16 cellular contexts compared by ENCODE assay signal in genomic region chrX:68852046-68852445, GRCh38. TPM values are rescaled to one million over a fixed set of nuclear protein-coding genes. Genes with fewer than 3 reads are reported as not detected.
DNase-seq lines count a peak whose midpoint lies in the region; ATAC-seq and TF ChIP-seq lines count a peak whose summit lies in the region.
"Had no signal": no experiment of that assay in that cellular context is flagged by ENCODE, and none has a peak within 500 bp of the region (broad histone marks: within the 10 kb centered on the region; RNA-seq: fewer than 3 reads in every experiment).

No MANE protein-coding gene starts in this region.

- H4K20me1 ChIP-seq in SK-N-SH (ENCODE audit: insufficient read depth) (no peaks in the 10 kb centered on the region), osteoblast (ENCODE audit: insufficient read depth, low read length) (peaks cover 7% of the 10 kb centered on the region)

- DNase-seq in SK-N-SH (peak; percentile 60), osteoblast (ENCODE audit: insufficient read length, low spot score, missing footprints) (peak; percentile 72), HEK293T (ENCODE audit: extremely low spot score) (no peak)
- DNase-seq: Caco-2; Calu3; CD4-positive, alpha-beta T cell; CD8-positive, alpha-beta T cell; DMS79 treated with DMSO at 0.1 percent for 48 hours; GF-D8 had no signal

- H3K9me2 ChIP-seq in SK-N-SH: no peaks in the 10 kb centered on the region

- H3K4me2 ChIP-seq in SK-N-SH (no peak overlapping the region), osteoblast (ENCODE audit: insufficient read depth, low read length) (no peak overlapping the region)
- H3K4me2 ChIP-seq: A549; BLaER1 treated with 17β-estradiol and CSF1 and Interleukin-3, amounts not matched to agents 10 nM and 100 nM had no signal

- TF ChIP-seq CTCF in SK-N-SH (IDR thresholded peaks at IDR 0.05) (no peak), nephron (IDR thresholded peaks at IDR 0.05; ENCODE audit: unreplicated experiment in 3 of 3) (no peak), osteoblast (IDR thresholded peaks at IDR 0.05; ENCODE audit: extremely low read depth, low read depth, low read length) (no peak)

- H3K79me2 ChIP-seq in SK-N-SH (ENCODE audit: insufficient read depth): no peaks in the 10 kb centered on the region
- H3K79me2 ChIP-seq in osteoblast (ENCODE audit: insufficient read depth, low read length): no peaks in the 10 kb centered on the region

- H3K4me1 ChIP-seq in SK-N-SH (ENCODE audit: control insufficient read depth in 1 of 2, insufficient read depth in 2 of 2, low read depth in 1 of 2, low read length in 1 of 2): peaks cover 0 to 20% of the 10 kb centered on the region in 2 experiments; a peak in 1 of 4 replicates
- no peaks in the 10 kb centered on the region for H3K4me1 ChIP-seq in osteoblast (ENCODE audit: insufficient read depth, low read length)
- H3K4me1 ChIP-seq: A549; BLaER1 treated with 17β-estradiol and CSF1 and Interleukin-3, amounts not matched to agents 10 nM and 100 nM had no signal

- no peaks in the 10 kb centered on the region for H3F3A ChIP-seq in SK-N-SH (replicated peaks; ENCODE audit: insufficient read depth)

- no peak overlapping the region for H3K9ac ChIP-seq in SK-N-SH
- H3K9ac ChIP-seq: BLaER1 treated with 17β-estradiol and CSF1 and Interleukin-3, amounts not matched to agents 10 nM and 100 nM had no signal

- H3K9me3 ChIP-seq in SK-N-SH: no peaks in the 10 kb centered on the region
- no peaks in the 10 kb centered on the region for H3K9me3 ChIP-seq in osteoblast (ENCODE audit: low read depth, low read length)
- H3K9me3 ChIP-seq: A549; BLaER1 treated with 17β-estradiol and CSF1 and Interleukin-3, amounts not matched to agents 10 nM and 100 nM; Caco-2 had no signal

- H3K4me3 Mint-ChIP-seq in nephron: peak overlapping the region in 1 of 3 experiments; percentile 14
- H3K4me3 Mint-ChIP-seq: CD4-positive, alpha-beta T cell; CD8-positive, alpha-beta T cell had no signal

- no peaks in the 10 kb centered on the region for H3K36me3 Mint-ChIP-seq in nephron (ENCODE audit: low read depth)
- H3K36me3 Mint-ChIP-seq: CD8-positive, alpha-beta T cell had no signal

- H3K4me1 Mint-ChIP-seq in nephron: peaks cover 17% of the 10 kb centered on the region

- H3K9me3 Mint-ChIP-seq in nephron: peaks cover 2% of the 10 kb centered on the region
- H3K9me3 Mint-ChIP-seq: CD4-positive, alpha-beta T cell; CD8-positive, alpha-beta T cell had no signal

- CTCF ChIA-PET in SK-N-SH (lab: Yijun Ruan, JAX): interaction anchor here (1.2 to 3.0 kb wide), 3 partner anchors 9 to 24 kb away, joined by 3 to 9 read pairs (median 4); no protein-coding TSS in a partner anchor
- CTCF ChIA-PET in HEK293T (lab: Yijun Ruan, JAX): no interaction called here

- H3K27me3 Mint-ChIP-seq in nephron (ENCODE audit: low read depth): no peaks in the 10 kb centered on the region
- H3K27me3 Mint-ChIP-seq: CD4-positive, alpha-beta T cell had no signal

- H3K27ac ChIP-seq in SK-N-SH (ENCODE audit: low read depth in 2 of 2, low read length in 1 of 2) (no peak overlapping the region), osteoblast (ENCODE audit: low read depth, low read length) (no peak overlapping the region)
- H3K27ac ChIP-seq: 22Rv1; A549; BLaER1 treated with 17β-estradiol and CSF1 and Interleukin-3, amounts not matched to agents 10 nM and 100 nM; C4-2B had no signal

- H3K27me3 ChIP-seq in SK-N-SH (ENCODE audit: insufficient read depth): peaks cover 26% of the 10 kb centered on the region
- H3K27me3 ChIP-seq in osteoblast (ENCODE audit: insufficient read depth, low read length): peaks cover 41% of the 10 kb centered on the region

- H2AFZ ChIP-seq in SK-N-SH (ENCODE audit: low read depth) (no peak overlapping the region), osteoblast (ENCODE audit: low read length) (no peak overlapping the region)

- TF ChIP-seq RAD21 in SK-N-SH (IDR thresholded peaks at IDR 0.05; ENCODE audit: low read length): no peak

- no peak for TF ChIP-seq EP300 in SK-N-SH (IDR thresholded peaks at IDR 0.05; ENCODE audit: borderline replicate concordance in 1 of 2, low read depth in 1 of 2, low read length in 1 of 2)

- POLR2A ChIA-PET in SK-N-SH (lab: Yijun Ruan, JAX): interaction anchor here (1.0 kb wide), 1 partner anchor 32 kb away, joined by 3 read pairs; no protein-coding TSS in a partner anchor
- POLR2A ChIA-PET in HEK293T (lab: Yijun Ruan, JAX): interaction anchor here (1.5 kb wide), 1 partner anchor 23 kb away, joined by 4 read pairs; the partner anchor contains the start of gene EFNB1

- no peak overlapping the region for H3K4me3 ChIP-seq in SK-N-SH (ENCODE audit: low read depth in 2 of 2, low read length in 1 of 2)
- no peak overlapping the region for H3K4me3 ChIP-seq in osteoblast (ENCODE audit: insufficient read depth, low read length)
- H3K4me3 ChIP-seq: A549; BLaER1 treated with 17β-estradiol and CSF1 and Interleukin-3, amounts not matched to agents 10 nM and 100 nM had no signal

- H3K36me3 ChIP-seq in SK-N-SH (replicated peaks in 1 of 2; ENCODE audit: control insufficient read depth in 1 of 2, insufficient read depth in 2 of 2, low read length in 1 of 2) (no peaks in the 10 kb centered on the region), osteoblast (ENCODE audit: insufficient read depth, low read length) (no peaks in the 10 kb centered on the region)
- H3K36me3 ChIP-seq: BLaER1 treated with 17β-estradiol and CSF1 and Interleukin-3, amounts not matched to agents 10 nM and 100 nM had no signal

- H3K27ac Mint-ChIP-seq in nephron: peak overlapping the region; percentile 24 to 49 (median 46)
- H3K27ac Mint-ChIP-seq: CD4-positive, alpha-beta T cell; CD8-positive, alpha-beta T cell had no signal

- 12% methylated on average over 3 of the region's 3 CpGs for WGBS in SK-N-SH (ENCODE audit: low lambda C conversion rate)

- no peak for ATAC-seq in SK-N-SH treated with all-trans-retinoic acid at 6 μM for 48 hours
- ATAC-seq in GM21737 (IDR thresholded peaks at IDR 0.05; ENCODE audit: unreplicated experiment): no peak
- ATAC-seq: A549; CD8-positive, alpha-beta T cell had no signal

TF ChIP-seq in SK-N-SH, 30 proteins besides CTCF, POLR2A, EP300 and RAD21:
- TF ChIP-seq JUND (IDR thresholded peaks at IDR 0.05): no peak
- peak; percentile 75 for TF ChIP-seq GATA2 (CRISPR knock-in tag; IDR thresholded peaks at IDR 0.05)

TF ChIP-seq in SK-N-SH treated with all-trans-retinoic acid at 6 μM for 48 hours, 23 proteins besides CTCF, POLR2A, EP300 and RAD21:
- TF ChIP-seq ESRRG (CRISPR knock-in tag; IDR thresholded peaks at IDR 0.05) (no peak), RARB (CRISPR knock-in tag; IDR thresholded peaks at IDR 0.05) (no peak), SNAI2 (CRISPR knock-in tag; IDR thresholded peaks at IDR 0.05) (no peak), ZNF565 (CRISPR knock-in tag; conservative IDR thresholded peaks at IDR 0.05; ENCODE audit: low read depth) (no peak)
- TF ChIP-seq, protein P1, sequence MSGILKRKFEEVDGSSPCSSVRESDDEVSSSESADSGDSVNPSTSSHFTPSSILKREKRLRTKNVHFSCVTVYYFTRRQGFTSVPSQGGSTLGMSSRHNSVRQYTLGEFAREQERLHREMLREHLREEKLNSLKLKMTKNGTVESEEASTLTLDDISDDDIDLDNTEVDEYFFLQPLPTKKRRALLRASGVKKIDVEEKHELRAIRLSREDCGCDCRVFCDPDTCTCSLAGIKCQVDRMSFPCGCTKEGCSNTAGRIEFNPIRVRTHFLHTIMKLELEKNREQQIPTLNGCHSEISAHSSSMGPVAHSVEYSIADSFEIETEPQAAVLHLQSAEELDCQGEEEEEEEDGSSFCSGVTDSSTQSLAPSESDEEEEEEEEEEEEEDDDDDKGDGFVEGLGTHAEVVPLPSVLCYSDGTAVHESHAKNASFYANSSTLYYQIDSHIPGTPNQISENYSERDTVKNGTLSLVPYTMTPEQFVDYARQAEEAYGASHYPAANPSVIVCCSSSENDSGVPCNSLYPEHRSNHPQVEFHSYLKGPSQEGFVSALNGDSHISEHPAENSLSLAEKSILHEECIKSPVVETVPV (CRISPR knock-in tag; IDR thresholded peaks at IDR 0.05): no peak

TF ChIP-seq in HEK293T, 16 proteins besides CTCF, POLR2A, EP300 and RAD21:
- TF ChIP-seq LEF1 (IDR thresholded peaks at IDR 0.05; ENCODE audit: borderline replicate concordance) (no peak), ELF4 (IDR thresholded peaks at IDR 0.05) (no peak), ARNT (IDR thresholded peaks at IDR 0.05) (no peak), HDGF (IDR thresholded peaks at IDR 0.05; ENCODE audit: borderline replicate concordance) (no peak), FOXM1 (IDR thresholded peaks at IDR 0.05; ENCODE audit: borderline replicate concordance) (no peak), BHLHE40 (IDR thresholded peaks at IDR 0.05; ENCODE audit: borderline replicate concordance) (no peak), CTBP1 (IDR thresholded peaks at IDR 0.05; ENCODE audit: borderline replicate concordance) (no peak), ZNF384 (IDR thresholded peaks at IDR 0.05) (no peak), SP1 (IDR thresholded peaks at IDR 0.05) (no peak), SUZ12 (IDR thresholded peaks at IDR 0.05) (no peak), FOXK2 (IDR thresholded peaks at IDR 0.05) (no peak), PKNOX1 (IDR thresholded peaks at IDR 0.05) (no peak), FOXA1 (IDR thresholded peaks at IDR 0.05) (no peak), L3MBTL2 (conservative IDR thresholded peaks at IDR 0.05) (no peak), TARDBP (IDR thresholded peaks at IDR 0.05) (no peak), NFRKB (IDR thresholded peaks at IDR 0.05) (no peak)

RNA-seq across cellular contexts. Expression of gene EFNB1, which starts 23.2 kb away (rescaled TPM):
- polyA plus RNA-seq in SK-N-SH (2012; rRNA removed): 7.5 and 8.4 TPM in 2 replicates
- polyA plus RNA-seq in SK-N-SH (2012; cell fraction: cytosol; rRNA removed): 3.9 and 6.5 TPM in 2 replicates
- polyA plus RNA-seq in SK-N-SH (2012; cell fraction: nucleus; rRNA removed): 3.8 and 3.9 TPM in 2 replicates
- total RNA-seq in osteoblast: 34.7 and 35.7 TPM in 2 replicates
